In the genomic region with DNA sequence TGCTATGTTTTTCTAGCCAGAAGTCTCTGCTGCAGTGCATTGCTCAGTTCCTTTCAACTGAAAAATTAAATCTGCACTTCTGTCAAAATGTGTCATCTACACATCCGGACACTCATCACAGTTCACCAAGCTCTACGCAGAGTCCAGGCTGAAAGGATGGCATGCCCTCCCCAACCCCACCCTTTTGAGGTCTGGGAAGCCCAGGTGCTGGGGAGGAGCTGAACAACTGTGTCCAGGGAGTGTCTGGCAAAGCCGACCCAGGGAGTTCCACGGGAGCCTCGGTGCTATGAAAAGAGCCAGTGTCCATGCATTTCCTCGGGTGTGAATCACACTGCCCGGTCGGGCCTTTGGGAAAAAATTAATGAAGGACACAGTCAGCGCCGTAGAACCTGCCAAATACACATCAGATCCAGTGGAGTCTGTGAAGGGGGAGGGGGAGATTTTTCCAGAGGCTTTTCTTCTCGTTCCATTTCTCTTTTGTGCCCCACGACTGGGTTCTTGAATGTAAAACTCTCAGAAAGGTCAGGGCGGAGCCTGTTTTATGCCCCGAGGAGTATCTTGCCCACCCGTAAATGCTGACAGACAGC, we compare ENCODE assay signal across 8 cellular contexts. TPM values are rescaled to one million over a fixed set of nuclear protein-coding genes. Genes with fewer than 3 reads are reported as not detected.
A peak's percentile ranks its signal among the peaks of the same experiment; 100 is the strongest.
DNase-seq lines count a peak whose midpoint lies in the region; ATAC-seq and FAIRE-seq lines count a peak whose summit lies in the region.

No MANE protein-coding gene starts in this region.

- ATAC-seq in HG03469 (IDR thresholded peaks at IDR 0.05; ENCODE audit: unreplicated experiment): no peak

- DNase-seq in D341Med (ENCODE audit: low spot score) (peak; percentile 33), HTR-8/SVneo (ENCODE audit: insufficient read length, low spot score) (peak; percentile 26), T-helper 22 cell (ENCODE audit: low read depth) (peak; percentile 12), cerebellum (ENCODE audit: low spot score) (peak; percentile 4), kidney glomerular epithelial cell (lab: John Stamatoyannopoulos, UW) (peak; percentile 77), DMS153 treated with DMSO at 0.1 percent for 48 hours (lab: John Stamatoyannopoulos, UW; ENCODE audit: unreplicated experiment) (no peak)
- DNase-seq in stimulated activated CD4-positive, alpha-beta T cell treated with anti-CD3 and anti-CD28 coated beads, Interleukin-4, amount 100 ng/mL, for 1 hour: peak; percentile 7

- FAIRE-seq in HTR-8/SVneo (lab: Jason Lieb, UNC): peak; percentile 26

RNA-seq across cellular contexts. Expression of a gene that starts 0.7 kb away (rescaled TPM):
- 81.8 TPM for total RNA-seq in cerebellum
